Comparison of ENCODE assay signal across 8 cellular contexts in the genomic region with DNA sequence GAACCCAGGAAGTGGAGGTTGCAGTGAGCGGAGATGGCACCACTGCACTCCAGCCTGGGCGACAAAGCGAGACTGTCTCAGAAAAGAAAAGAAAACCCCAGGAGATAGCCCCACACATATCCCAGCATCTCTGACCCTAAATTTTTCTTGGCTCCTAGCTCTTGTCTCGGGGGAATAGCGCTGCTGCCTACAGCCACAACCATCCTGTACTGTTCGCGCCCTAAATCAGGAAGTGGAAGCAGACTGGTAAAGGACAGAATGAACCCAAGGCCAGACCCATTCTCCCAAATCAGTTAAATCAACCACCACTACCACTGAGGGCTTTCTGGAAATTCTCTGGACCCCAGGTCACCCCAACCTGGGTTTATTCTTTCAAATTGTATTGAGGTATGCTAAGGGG. TPM values are rescaled to one million over a fixed set of nuclear protein-coding genes. Genes with fewer than 3 reads are reported as not detected.
DNase-seq lines count a peak whose midpoint lies in the region; ATAC-seq, FAIRE-seq and TF ChIP-seq lines count a peak whose summit lies in the region.

No MANE protein-coding gene starts in this region.

- peaks cover 53% of the 10 kb centered on the region for H3K4me1 Mint-ChIP-seq in activated naive CD4-positive, alpha-beta T cell treated with anti-CD3 and anti-CD28 coated beads, Interleukin-2, amount 10 ng/mL, durations not matched to agents 7 days and 5 days
- H3K4me1 Mint-ChIP-seq in activated CD8-positive, alpha-beta T cell treated with anti-CD3 and anti-CD28 coated beads, Interleukin-2, amount 10 ng/mL, durations not matched to agents 7 days and 5 days (ENCODE audit: low read depth), result peaks cover 50% of the 10 kb centered on the region

- H3K4me3 ChIP-seq in kidney (ENCODE audit: low read length in 2 of 2), result peak overlapping the region; percentile 62 to 86
- peak overlapping the region; percentile 88 for H3K4me3 ChIP-seq in thymus (ENCODE audit: low read length)

- no peaks in the 10 kb centered on the region for H3K27me3 Mint-ChIP-seq in activated naive CD4-positive, alpha-beta T cell treated with anti-CD3 and anti-CD28 coated beads, Interleukin-2, amount 10 ng/mL, durations not matched to agents 7 days and 5 days
- H3K27me3 Mint-ChIP-seq in activated CD8-positive, alpha-beta T cell treated with anti-CD3 and anti-CD28 coated beads, Interleukin-2, amount 10 ng/mL, durations not matched to agents 7 days and 5 days (ENCODE audit: low read depth), result no peaks in the 10 kb centered on the region

- peaks cover 13 to 22% of the 10 kb centered on the region in 2 donors for H3K36me3 ChIP-seq in kidney (ENCODE audit: control insufficient read depth in 1 of 2, insufficient read depth in 2 of 2, low read length in 2 of 2)
- peaks cover 19% of the 10 kb centered on the region for H3K36me3 ChIP-seq in thymus (ENCODE audit: control insufficient read depth, insufficient read depth)

- no peak for TF ChIP-seq CTCF in kidney (IDR thresholded peaks at IDR 0.05; ENCODE audit: borderline replicate concordance, extremely low read depth, insufficient read depth)

- WGBS in thymus, result 86% methylated on average over 7 of the region's 7 CpGs

- H3K9ac ChIP-seq in kidney (ENCODE audit: low read length in 2 of 2), result peak overlapping the region; percentile 91 to 97

- no peaks in the 10 kb centered on the region for H3K27me3 ChIP-seq in thymus (ENCODE audit: control insufficient read depth, insufficient read depth)

- H3K27ac Mint-ChIP-seq in activated naive CD4-positive, alpha-beta T cell treated with anti-CD3 and anti-CD28 coated beads, Interleukin-2, amount 10 ng/mL, durations not matched to agents 7 days and 5 days, result peak overlapping the region; percentile 88
- peak overlapping the region; percentile 90 for H3K27ac Mint-ChIP-seq in activated CD8-positive, alpha-beta T cell treated with anti-CD3 and anti-CD28 coated beads, Interleukin-2, amount 10 ng/mL, durations not matched to agents 7 days and 5 days

- intact Hi-C loops in kidney (cut with DNase I), result no loop called here

- no peak for FAIRE-seq in kidney (lab: Jason Lieb, UNC)

- H3K4me1 ChIP-seq in kidney (ENCODE audit: control insufficient read depth in 1 of 2, insufficient read depth in 1 of 2, low read depth in 1 of 2, low read length in 2 of 2), result peaks cover 19 to 25% of the 10 kb centered on the region in 2 donors
- H3K4me1 ChIP-seq in thymus (ENCODE audit: control insufficient read depth, insufficient read depth, low read length), result peaks cover 12% of the 10 kb centered on the region

- POLR2A ChIA-PET in activated CD8-positive, alpha-beta T cell treated with anti-CD3 and anti-CD28 coated beads, Interleukin-2, amount 10 ng/mL, durations not matched to agents 7 days and 5 days (lab: Charles Lee), result interaction anchor here (0.7 kb wide), 1 partner anchor 134 kb away, joined by 3 read pairs; no protein-coding TSS in a partner anchor

- H3K9me3 Mint-ChIP-seq in activated naive CD4-positive, alpha-beta T cell treated with anti-CD3 and anti-CD28 coated beads, Interleukin-2, amount 10 ng/mL, durations not matched to agents 7 days and 5 days, result no peaks in the 10 kb centered on the region
- no peaks in the 10 kb centered on the region for H3K9me3 Mint-ChIP-seq in activated CD8-positive, alpha-beta T cell treated with anti-CD3 and anti-CD28 coated beads, Interleukin-2, amount 10 ng/mL, durations not matched to agents 7 days and 5 days (ENCODE audit: insufficient read depth)

- peaks cover 33% of the 10 kb centered on the region for H3K36me3 Mint-ChIP-seq in activated naive CD4-positive, alpha-beta T cell treated with anti-CD3 and anti-CD28 coated beads, Interleukin-2, amount 10 ng/mL, durations not matched to agents 7 days and 5 days
- H3K36me3 Mint-ChIP-seq in activated CD8-positive, alpha-beta T cell treated with anti-CD3 and anti-CD28 coated beads, Interleukin-2, amount 10 ng/mL, durations not matched to agents 7 days and 5 days (ENCODE audit: low read depth), result peaks cover 45% of the 10 kb centered on the region

- DNase-seq in activated naive CD4-positive, alpha-beta T cell treated with anti-CD3 and anti-CD28 coated beads, Interleukin-2, amount 10 ng/mL, durations not matched to agents 7 days and 5 days, result no peak
- no peak for DNase-seq in activated naive CD4-positive, alpha-beta T cell treated with anti-CD3 and anti-CD28 coated beads, Interleukin-2, amount 50 U/mL, for 16 hours
- no peak for DNase-seq in activated CD8-positive, alpha-beta T cell treated with anti-CD3 and anti-CD28 coated beads, Interleukin-2, amount 10 ng/mL, durations not matched to agents 7 days and 5 days
- DNase-seq in kidney, result no peak
- DNase-seq in HK-2 (ENCODE audit: unreplicated experiment), result no peak
- no peak for DNase-seq in germinal center (ENCODE audit: low spot score)
- no peak for DNase-seq in AG08396 (ENCODE audit: low spot score)

- CTCF ChIA-PET in activated naive CD4-positive, alpha-beta T cell treated with anti-CD3 and anti-CD28 coated beads, Interleukin-2, amount 10 ng/mL, durations not matched to agents 7 days and 5 days (lab: Charles Lee), result no interaction called here
- CTCF ChIA-PET in activated CD8-positive, alpha-beta T cell treated with anti-CD3 and anti-CD28 coated beads, Interleukin-2, amount 10 ng/mL, durations not matched to agents 7 days and 5 days (lab: Charles Lee), result interaction anchor here (1.0 to 1.2 kb wide), 2 partner anchors 10 to 46 kb away, joined by 3 to 6 read pairs; a partner anchor contains a TSS

- H3K4me3 Mint-ChIP-seq in activated naive CD4-positive, alpha-beta T cell treated with anti-CD3 and anti-CD28 coated beads, Interleukin-2, amount 10 ng/mL, durations not matched to agents 7 days and 5 days, result peak overlapping the region; percentile 84
- H3K4me3 Mint-ChIP-seq in activated CD8-positive, alpha-beta T cell treated with anti-CD3 and anti-CD28 coated beads, Interleukin-2, amount 10 ng/mL, durations not matched to agents 7 days and 5 days, result peak overlapping the region; percentile 83

- H3K9me3 ChIP-seq in kidney (ENCODE audit: control insufficient read depth in 1 of 2, low read length in 2 of 2), result no peaks in the 10 kb centered on the region
- no peaks in the 10 kb centered on the region for H3K9me3 ChIP-seq in thymus (ENCODE audit: control insufficient read depth)

- H3K27ac ChIP-seq in kidney (ENCODE audit: low read depth in 2 of 2, low read length in 2 of 2) (no peak overlapping the region), thymus (ENCODE audit: low read depth) (no peak overlapping the region)

- ATAC-seq in activated CD8-positive, alpha-beta T cell treated with anti-CD3 and anti-CD28 coated beads, Interleukin-2, amount 10 ng/mL, durations not matched to agents 7 days and 5 days, result no peak

RNA-seq across cellular contexts. Expression of a gene that starts 1.7 kb away (rescaled TPM):
- total RNA-seq in activated CD8-positive, alpha-beta T cell treated with anti-CD3 and anti-CD28 coated beads, Interleukin-2, amount 10 ng/mL, durations not matched to agents 7 days and 5 days, result 100 to 1,000 TPM; 171 to 186 TPM
- total RNA-seq in kidney, result 113 TPM
- polyA plus RNA-seq in kidney (ENCODE audit: insufficient read depth, low read depth, low replicate concordance) (124 TPM), thymus (79.7 TPM)

RNA-seq across cellular contexts. Expression of a gene that starts 2.2 kb away (rescaled TPM):
- total RNA-seq in activated CD8-positive, alpha-beta T cell treated with anti-CD3 and anti-CD28 coated beads, Interleukin-2, amount 10 ng/mL, durations not matched to agents 7 days and 5 days, result 10 to 100 TPM; 63.5 to 66.1 TPM
- total RNA-seq in kidney, result 41.9 TPM
- polyA plus RNA-seq in kidney (ENCODE audit: insufficient read depth, low read depth, low replicate concordance) (110 TPM), thymus (35.9 TPM)

RNA-seq across cellular contexts. Expression of a gene that starts 7.6 kb away (rescaled TPM):
- total RNA-seq in activated CD8-positive, alpha-beta T cell treated with anti-CD3 and anti-CD28 coated beads, Interleukin-2, amount 10 ng/mL, durations not matched to agents 7 days and 5 days, result 100 to 1,000 TPM; 203 to 227 TPM
- 477 TPM for total RNA-seq in kidney
- 1,483 TPM for polyA plus RNA-seq in kidney (ENCODE audit: insufficient read depth, low read depth, low replicate concordance)
- polyA plus RNA-seq in thymus, result 846 TPM

RNA-seq across cellular contexts. Expression of a gene that starts 10.6 kb away (rescaled TPM):
- total RNA-seq in activated CD8-positive, alpha-beta T cell treated with anti-CD3 and anti-CD28 coated beads, Interleukin-2, amount 10 ng/mL, durations not matched to agents 7 days and 5 days, result 10 to 100 TPM; 53.6 to 57.9 TPM
- 28.1 TPM for total RNA-seq in kidney
- polyA plus RNA-seq in kidney (ENCODE audit: insufficient read depth, low read depth, low replicate concordance) (48.5 TPM), thymus (47.5 TPM)

RNA-seq across cellular contexts. Expression of a gene that starts 12.4 kb away (rescaled TPM):
- 1 to 10 TPM; 1.1 to 1.3 TPM for total RNA-seq in activated CD8-positive, alpha-beta T cell treated with anti-CD3 and anti-CD28 coated beads, Interleukin-2, amount 10 ng/mL, durations not matched to agents 7 days and 5 days
- 233 TPM for total RNA-seq in kidney
- polyA plus RNA-seq in kidney (ENCODE audit: insufficient read depth, low read depth, low replicate concordance) (119 TPM), thymus (34.9 TPM)
